ENCODE assay signal across 8 cellular contexts in genomic region chr22:33923660-33924246, GRCh38. TPM values are rescaled to one million over a fixed set of nuclear protein-coding genes. Genes with fewer than 3 reads are reported as not detected.
DNase-seq lines count a peak whose midpoint lies in the region; ATAC-seq and TF ChIP-seq lines count a peak whose summit lies in the region.

No MANE protein-coding gene starts in this region.

- H3K27ac Mint-ChIP-seq in WTC11 = no peak overlapping the region
- H3K27ac Mint-ChIP-seq in stimulated activated effector memory CD8-positive, alpha-beta T cell treated with anti-CD3 and anti-CD28 coated beads, Interleukin-12 subunit alpha, Interleukin-12 subunit beta, amount 100 ng/mL, for 72 hours = no peak overlapping the region

- no peaks in the 10 kb centered on the region for H3K9me3 Mint-ChIP-seq in WTC11
- H3K9me3 Mint-ChIP-seq in stimulated activated effector memory CD8-positive, alpha-beta T cell treated with anti-CD3 and anti-CD28 coated beads, Interleukin-12 subunit alpha, Interleukin-12 subunit beta, amount 100 ng/mL, for 72 hours = peaks cover 2% of the 10 kb centered on the region

- ATAC-seq in WTC11 = no peak
- no peak for ATAC-seq in stimulated activated effector memory CD8-positive, alpha-beta T cell treated with anti-CD3 and anti-CD28 coated beads, Interleukin-12 subunit alpha, Interleukin-12 subunit beta, amount 100 ng/mL, for 72 hours

- H3K36me3 Mint-ChIP-seq in WTC11 = no peaks in the 10 kb centered on the region
- H3K36me3 Mint-ChIP-seq in stimulated activated effector memory CD8-positive, alpha-beta T cell treated with anti-CD3 and anti-CD28 coated beads, Interleukin-12 subunit alpha, Interleukin-12 subunit beta, amount 100 ng/mL, for 72 hours = no peaks in the 10 kb centered on the region

- peaks cover 34% of the 10 kb centered on the region for H3K4me1 Mint-ChIP-seq in WTC11
- peaks cover 5% of the 10 kb centered on the region for H3K4me1 Mint-ChIP-seq in stimulated activated effector memory CD8-positive, alpha-beta T cell treated with anti-CD3 and anti-CD28 coated beads, Interleukin-12 subunit alpha, Interleukin-12 subunit beta, amount 100 ng/mL, for 72 hours

- DNase-seq in AG08395 (ENCODE audit: low spot score) (peak; percentile 57), GM10248 (ENCODE audit: extremely low spot score) (peak; percentile 55), NCI-H146 treated with DMSO at 0.1 percent for 48 hours (lab: John Stamatoyannopoulos, UW; ENCODE audit: unreplicated experiment) (peak; percentile 48), WTC11 (ENCODE audit: low spot score) (peak; percentile 75), globus pallidus (ENCODE audit: low spot score) (peak; percentile 77), ovary (peak; percentile 37 to 77 (median 54))
- no peak for DNase-seq in stimulated activated effector memory CD8-positive, alpha-beta T cell treated with anti-CD3 and anti-CD28 coated beads, Interleukin-12 subunit alpha, Interleukin-12 subunit beta, amount 100 ng/mL, for 72 hours (ENCODE audit: low spot score in 2 of 2)
- no peak for DNase-seq in activated naive CD4-positive, alpha-beta T cell treated with anti-CD3 and anti-CD28 coated beads, Interleukin-2, amount 50 U/mL, for 16 hours

- TF ChIP-seq EP300 in ovary (IDR thresholded peaks at IDR 0.05) = no peak

- H3K27me3 Mint-ChIP-seq in WTC11 (ENCODE audit: low read depth) = peaks cover 7% of the 10 kb centered on the region

- POLR2A ChIA-PET in GM10248 (lab: Yijun Ruan, JAX) (no interaction called here), WTC11 (lab: Charles Lee) (interaction anchor here (0.5 kb wide), 1 partner anchor 1603 kb away, joined by 3 read pairs; no protein-coding TSS in a partner anchor)

- H3K27ac ChIP-seq in ovary = no peak overlapping the region

- intact Hi-C loops in ovary (cut with DNase I) = loop anchor here (5.0 to 10.0 kb wide), 6 partner anchors 151 to 621 kb away; no protein-coding TSS in a partner anchor

- no peaks in the 10 kb centered on the region for H3K36me3 ChIP-seq in ovary

- H3K4me3 Mint-ChIP-seq in WTC11 = peak overlapping the region; percentile 92
- no peak overlapping the region for H3K4me3 Mint-ChIP-seq in stimulated activated effector memory CD8-positive, alpha-beta T cell treated with anti-CD3 and anti-CD28 coated beads, Interleukin-12 subunit alpha, Interleukin-12 subunit beta, amount 100 ng/mL, for 72 hours

- WGBS in ovary, 3 donors = 33 to 43% (median 38%) methylated on average over 17 of the region's 17 CpGs

- no peak for TF ChIP-seq POLR2A in ovary (IDR thresholded peaks at IDR 0.05)

- no peaks in the 10 kb centered on the region for H3K27me3 ChIP-seq in ovary

- H3K4me1 ChIP-seq in ovary (ENCODE audit: insufficient read depth) = peaks cover 3% of the 10 kb centered on the region

- CTCF ChIA-PET in GM10248 (lab: Yijun Ruan, JAX) = interaction anchor here (0.6 to 6.2 kb wide), 39 partner anchors 11 to 1308 kb away, joined by 3 to 47 read pairs (median 4); no protein-coding TSS in a partner anchor
- CTCF ChIA-PET in WTC11 (lab: Charles Lee) = interaction anchor here (0.6 to 5.7 kb wide), 13 partner anchors 26 to 404 kb away, joined by 3 to 43 read pairs (median 4); no protein-coding TSS in a partner anchor

- peak; percentile 52 for TF ChIP-seq CTCF in GM10248 (IDR thresholded peaks at IDR 0.05; ENCODE audit: control extremely low read depth, extremely low read depth, low read depth, missing control alignments)
- TF ChIP-seq CTCF in WTC11 (IDR thresholded peaks at IDR 0.05) = peak; percentile 74
- TF ChIP-seq CTCF in ovary (IDR thresholded peaks at IDR 0.05) = peak; percentile 65 to 83 (median 66)

- H3K4me3 ChIP-seq in ovary = no peak overlapping the region

- no peaks in the 10 kb centered on the region for H3K9me3 ChIP-seq in ovary

TF ChIP-seq in WTC11, 78 proteins besides CTCF, POLR2A, EP300 and RAD21 (continues in another document):
- TF ChIP-seq ZNF416 (CRISPR knock-in tag; IDR thresholded peaks at IDR 0.05) (no peak), ZNF263 (CRISPR knock-in tag; IDR thresholded peaks at IDR 0.05; ENCODE audit: low read depth) (no peak), SMAD4 (CRISPR knock-in tag; IDR thresholded peaks at IDR 0.05) (no peak), SMAD3 (CRISPR knock-in tag; IDR thresholded peaks at IDR 0.05; ENCODE audit: borderline replicate concordance) (no peak), ESRRA (CRISPR knock-in tag; IDR thresholded peaks at IDR 0.05; ENCODE audit: borderline replicate concordance) (no peak), FOXK1 (CRISPR knock-in tag; IDR thresholded peaks at IDR 0.05) (no peak), ZNF281 (CRISPR knock-in tag; IDR thresholded peaks at IDR 0.05) (no peak), GTF2I (CRISPR knock-in tag; conservative IDR thresholded peaks at IDR 0.05) (no peak), RELA (CRISPR knock-in tag; IDR thresholded peaks at IDR 0.05; ENCODE audit: borderline replicate concordance) (no peak)
- TF ChIP-seq, protein P1, sequence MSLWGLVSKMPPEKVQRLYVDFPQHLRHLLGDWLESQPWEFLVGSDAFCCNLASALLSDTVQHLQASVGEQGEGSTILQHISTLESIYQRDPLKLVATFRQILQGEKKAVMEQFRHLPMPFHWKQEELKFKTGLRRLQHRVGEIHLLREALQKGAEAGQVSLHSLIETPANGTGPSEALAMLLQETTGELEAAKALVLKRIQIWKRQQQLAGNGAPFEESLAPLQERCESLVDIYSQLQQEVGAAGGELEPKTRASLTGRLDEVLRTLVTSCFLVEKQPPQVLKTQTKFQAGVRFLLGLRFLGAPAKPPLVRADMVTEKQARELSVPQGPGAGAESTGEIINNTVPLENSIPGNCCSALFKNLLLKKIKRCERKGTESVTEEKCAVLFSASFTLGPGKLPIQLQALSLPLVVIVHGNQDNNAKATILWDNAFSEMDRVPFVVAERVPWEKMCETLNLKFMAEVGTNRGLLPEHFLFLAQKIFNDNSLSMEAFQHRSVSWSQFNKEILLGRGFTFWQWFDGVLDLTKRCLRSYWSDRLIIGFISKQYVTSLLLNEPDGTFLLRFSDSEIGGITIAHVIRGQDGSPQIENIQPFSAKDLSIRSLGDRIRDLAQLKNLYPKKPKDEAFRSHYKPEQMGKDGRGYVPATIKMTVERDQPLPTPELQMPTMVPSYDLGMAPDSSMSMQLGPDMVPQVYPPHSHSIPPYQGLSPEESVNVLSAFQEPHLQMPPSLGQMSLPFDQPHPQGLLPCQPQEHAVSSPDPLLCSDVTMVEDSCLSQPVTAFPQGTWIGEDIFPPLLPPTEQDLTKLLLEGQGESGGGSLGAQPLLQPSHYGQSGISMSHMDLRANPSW (CRISPR knock-in tag; conservative IDR thresholded peaks at IDR 0.05; ENCODE audit: low read depth) = no peak
- TF ChIP-seq, protein P2, sequence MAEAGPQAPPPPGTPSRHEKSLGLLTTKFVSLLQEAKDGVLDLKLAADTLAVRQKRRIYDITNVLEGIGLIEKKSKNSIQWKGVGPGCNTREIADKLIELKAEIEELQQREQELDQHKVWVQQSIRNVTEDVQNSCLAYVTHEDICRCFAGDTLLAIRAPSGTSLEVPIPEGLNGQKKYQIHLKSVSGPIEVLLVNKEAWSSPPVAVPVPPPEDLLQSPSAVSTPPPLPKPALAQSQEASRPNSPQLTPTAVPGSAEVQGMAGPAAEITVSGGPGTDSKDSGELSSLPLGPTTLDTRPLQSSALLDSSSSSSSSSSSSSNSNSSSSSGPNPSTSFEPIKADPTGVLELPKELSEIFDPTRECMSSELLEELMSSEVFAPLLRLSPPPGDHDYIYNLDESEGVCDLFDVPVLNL (CRISPR knock-in tag; IDR thresholded peaks at IDR 0.05; ENCODE audit: borderline replicate concordance, low read depth) = no peak

RNA-seq across cellular contexts. Expression of gene LARGE1, which starts 3.5 kb away (rescaled TPM):
- total RNA-seq in WTC11 (2021) (62.4 to 72.6 TPM (median 68.8 TPM) in 3 replicates), ovary (10 to 100 TPM; 16.5 to 67.6 (median 54.3) TPM)
- polyA plus RNA-seq in ovary = 10 to 100 TPM; 13.4 to 34.4 TPM

Comparison
In these comparisons a context has a peak if more than half of its experiments do, and no peak if none do; other contexts are left out.
1. DNase-seq: peak in AG08395 (single experiment), GM10248 (single experiment), NCI-H146 treated with DMSO at 0.1 percent for 48 hours (single experiment), WTC11 (single experiment), globus pallidus (single experiment) and ovary (5 of 5); none in stimulated activated effector memory CD8-positive, alpha-beta T cell treated with anti-CD3 and anti-CD28 coated beads, Interleukin-12 subunit alpha, Interleukin-12 subunit beta, amount 100 ng/mL, for 72 hours (0 of 2) and activated naive CD4-positive, alpha-beta T cell treated with anti-CD3 and anti-CD28 coated beads, Interleukin-2, amount 50 U/mL, for 16 hours (single experiment).
2. Peak in every context shown above with its lines, with median percentiles within 50 percentile points of each other: CTCF ChIP-seq.